ENCODE assay signal across 25 cellular contexts in the genomic region with DNA sequence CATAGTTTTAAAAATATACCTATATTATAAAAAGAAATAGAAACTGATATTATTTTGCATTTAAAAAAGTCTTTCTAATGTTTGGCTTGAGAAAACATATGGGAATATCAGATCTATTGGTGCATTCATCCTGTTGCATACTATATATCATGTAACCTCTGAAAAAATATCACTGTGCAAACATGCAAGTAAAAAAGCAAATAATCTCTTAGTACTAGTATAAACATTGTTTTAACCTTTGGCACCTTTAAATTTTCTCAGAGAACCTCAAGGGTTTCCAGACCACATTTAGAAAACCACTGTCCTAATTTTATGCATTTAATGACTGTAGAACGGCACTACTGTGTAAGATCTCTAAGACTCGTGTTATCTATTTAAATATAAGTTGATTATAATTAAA.
DNase-seq lines count a peak whose midpoint lies in the region; ATAC-seq and TF ChIP-seq lines count a peak whose summit lies in the region.
"Had no signal": no experiment of that assay in that cellular context is flagged by ENCODE, and none has a peak within 500 bp of the region (broad histone marks: within the 10 kb centered on the region; RNA-seq: fewer than 3 reads in every experiment).

No MANE protein-coding gene starts in this region.

- H3K36me3 ChIP-seq in PC-3 (ENCODE audit: low read depth, low read length) (no peaks in the 10 kb centered on the region), neuronal stem cell (replicated peaks in 1 of 2; ENCODE audit: control insufficient read depth in 2 of 2, insufficient read depth in 2 of 2, low read length in 2 of 2) (no peaks in the 10 kb centered on the region)
- H3K36me3 ChIP-seq: BLaER1 treated with 17β-estradiol and CSF1 and Interleukin-3, amounts not matched to agents 10 nM and 100 nM; Peyer's patch; SJCRH30 had no signal

- H3K4me3 ChIP-seq in PC-3 (ENCODE audit: low read length), result no peak overlapping the region
- H3K4me3 ChIP-seq in neuronal stem cell (ENCODE audit: low read length in 2 of 2), result no peak overlapping the region
- H3K4me3 ChIP-seq: BLaER1 treated with 17β-estradiol and CSF1 and Interleukin-3, amounts not matched to agents 10 nM and 100 nM; Peyer's patch; SJCRH30 had no signal

- no peaks in the 10 kb centered on the region for H3K27me3 ChIP-seq in PC-3 (ENCODE audit: low read length)
- no peaks in the 10 kb centered on the region for H3K27me3 ChIP-seq in neuronal stem cell (ENCODE audit: control insufficient read depth in 3 of 3, insufficient read depth in 3 of 3, low read depth in 1 of 3, low read length in 3 of 3)
- H3K27me3 ChIP-seq: BLaER1 treated with 17β-estradiol and CSF1 and Interleukin-3, amounts not matched to agents 10 nM and 100 nM; Peyer's patch; SJCRH30 had no signal

- no peaks in the 10 kb centered on the region for H3K79me1 ChIP-seq in neuronal stem cell (ENCODE audit: low read depth, low read length)

- H3K79me2 ChIP-seq in PC-3 (ENCODE audit: low read length), result no peaks in the 10 kb centered on the region

- H2BK5ac ChIP-seq in neuronal stem cell (ENCODE audit: low read length), result no peak overlapping the region

- BruUV-seq in PC-3 (replicated peaks; lab: Mats Ljungman, UMichigan), result no TSS peak

- H2AK5ac ChIP-seq in neuronal stem cell (ENCODE audit: low read depth, low read length), result no peak overlapping the region

- no peak overlapping the region for H4K91ac ChIP-seq in neuronal stem cell (ENCODE audit: low read depth, low read length, poor library complexity)

- H3K9ac ChIP-seq in PC-3 (ENCODE audit: low read length) (no peak overlapping the region), neuronal stem cell (ENCODE audit: low read depth, low read length, poor library complexity) (no peak overlapping the region)
- H3K9ac ChIP-seq: BLaER1 treated with 17β-estradiol and CSF1 and Interleukin-3, amounts not matched to agents 10 nM and 100 nM had no signal

- WGBS in neuronal stem cell (ENCODE audit: extremely low coverage in 2 of 2, insufficient read length in 2 of 2, insufficient replicate concordance in 1 of 2), 2 donors, result no CpG with 5 or more reads among the region's 2 CpGs

- CTCF ChIA-PET in PC-3 (lab: Charles Lee), result no interaction called here

- DNase-seq in NCI-H510A treated with DMSO at 0.1 percent for 48 hours (lab: John Stamatoyannopoulos, UW) (peak; percentile 18), NCI-H510A (lab: John Stamatoyannopoulos, UW) (no peak), HuH-7.5 (ENCODE audit: low spot score) (peak; percentile 3), PC-3 (peak; percentile 65), left kidney (ENCODE audit: low read depth, low spot score) (peak; percentile 13), ACHN (no peak), neuronal stem cell (ENCODE audit: low spot score) (no peak), T-helper 9 cell (no peak)
- DNase-seq: AML-193; CD4-positive, alpha-beta T cell; COR-L47; DND-41; Karpas-422; NCI-H1105 treated with DMSO at 0.1 percent for 48 hours; NCI-H1694; NCI-H2171 treated with DMSO at 0.1 percent for 48 hours; NCI-H345; NCI-H524 treated with DMSO at 0.1 percent for 48 hours; NCI-H82; Peyer's patch; SJCRH30; T-helper 17 cell had no signal

- H3K4me1 ChIP-seq in PC-3 (ENCODE audit: insufficient read depth, low read length) (no peaks in the 10 kb centered on the region), neuronal stem cell (ENCODE audit: control insufficient read depth in 2 of 2, insufficient read depth in 1 of 2, low read depth in 1 of 2, low read length in 2 of 2) (no peaks in the 10 kb centered on the region)
- H3K4me1 ChIP-seq: Peyer's patch, SJCRH30 had no signal

- no peak overlapping the region for H3K23ac ChIP-seq in neuronal stem cell (ENCODE audit: low read depth, low read length, poor library complexity)

- H3K27ac ChIP-seq in PC-3 (ENCODE audit: low read length) (no peak overlapping the region), neuronal stem cell (replicated peaks; ENCODE audit: low read length) (no peak overlapping the region)
- H3K27ac ChIP-seq: BLaER1 treated with 17β-estradiol and CSF1 and Interleukin-3, amounts not matched to agents 10 nM and 100 nM; Peyer's patch; SJCRH30 had no signal

- POLR2A ChIA-PET in PC-3 (lab: Charles Lee; ENCODE audit: unreplicated experiment), result no interaction called here

- no peak overlapping the region for H3K18ac ChIP-seq in neuronal stem cell (ENCODE audit: low read length)

- in situ Hi-C loops in ACHN (cut with HindIII; ENCODE audit: low pct_ligation_motif_present, low pct_unique_long_range_greater_than_20kb, low sequenced_read_pairs), result no loop called here

- H3F3A ChIP-seq in PC-3 (ENCODE audit: low read length, unreplicated experiment), result no peaks in the 10 kb centered on the region

- H3K9me2 ChIP-seq in PC-3 (replicated peaks; ENCODE audit: low read length), result no peaks in the 10 kb centered on the region

- H2AFZ ChIP-seq in PC-3 (ENCODE audit: low read length) (no peak overlapping the region), neuronal stem cell (ENCODE audit: low read length) (no peak overlapping the region)

- H2BK15ac ChIP-seq in neuronal stem cell (ENCODE audit: low read length), result no peak overlapping the region

- H3K9me3 ChIP-seq in PC-3 (ENCODE audit: low read length) (no peaks in the 10 kb centered on the region), neuronal stem cell (replicated peaks in 1 of 2; ENCODE audit: control insufficient read depth in 2 of 2, insufficient read depth in 1 of 2, low read depth in 1 of 2, low read length in 2 of 2) (no peaks in the 10 kb centered on the region)
- H3K9me3 ChIP-seq: Peyer's patch, SJCRH30 had no signal

- no peak overlapping the region for H3K4ac ChIP-seq in neuronal stem cell (ENCODE audit: low read length)

- intact Hi-C loops in PC-3 (cut with micrococcal nuclease), result loop anchor here (1.0 to 10.0 kb wide), 4 partner anchors 10 to 409 kb away; no protein-coding TSS in a partner anchor

- H2BK12ac ChIP-seq in neuronal stem cell (ENCODE audit: low read length), result no peak overlapping the region

- H4K20me1 ChIP-seq in PC-3 (ENCODE audit: low read length), result no peaks in the 10 kb centered on the region
- H4K20me1 ChIP-seq: BLaER1 treated with 17β-estradiol and CSF1 and Interleukin-3, amounts not matched to agents 10 nM and 100 nM had no signal

- H2BK120ac ChIP-seq in neuronal stem cell (ENCODE audit: low read depth, low read length), result no peak overlapping the region

- ATAC-seq in PC-3, result peak; percentile 94
- ATAC-seq: HCT116, SK-N-SH treated with all-trans-retinoic acid at 6 μM for 48 hours, T-helper 17 cell had no signal

- no peak for TF ChIP-seq CTCF in PC-3 (conservative IDR thresholded peaks at IDR 0.05; ENCODE audit: low read depth, low read length)

- no peak overlapping the region for H3K4me2 ChIP-seq in PC-3 (ENCODE audit: low read length)
- no peak overlapping the region for H3K4me2 ChIP-seq in neuronal stem cell (ENCODE audit: insufficient read depth, low read length, poor library complexity, severe bottlenecking)
- H3K4me2 ChIP-seq: BLaER1 treated with 17β-estradiol and CSF1 and Interleukin-3, amounts not matched to agents 10 nM and 100 nM had no signal

- H3K14ac ChIP-seq in neuronal stem cell (ENCODE audit: low read length), result no peak overlapping the region

- no peak overlapping the region for H4K8ac ChIP-seq in neuronal stem cell (ENCODE audit: low read depth, low read length)

Comparison
In these comparisons a context has a peak if more than half of its experiments do, and no peak if none do; other contexts are left out.
1. DNase-seq: peak in NCI-H510A treated with DMSO at 0.1 percent for 48 hours (single experiment), HuH-7.5 (single experiment), PC-3 (single experiment) and left kidney (single experiment); none in NCI-H510A (single experiment), ACHN (single experiment), neuronal stem cell (single experiment) and T-helper 9 cell (single experiment).